ENCODE assay signal across 16 cellular contexts in genomic region chr2:160583823-160584537, GRCh38.
DNase-seq lines count a peak whose midpoint lies in the region; ATAC-seq and TF ChIP-seq lines count a peak whose summit lies in the region.
"Had no signal": no experiment of that assay in that cellular context is flagged by ENCODE, and none has a peak within 500 bp of the region (broad histone marks: within the 10 kb centered on the region; RNA-seq: fewer than 3 reads in every experiment).

No MANE protein-coding gene starts in this region.

- H3K9me3 Mint-ChIP-seq in HFFc6 = no peaks in the 10 kb centered on the region
- H3K9me3 Mint-ChIP-seq in nephron progenitor cell = no peaks in the 10 kb centered on the region
- H3K9me3 Mint-ChIP-seq: stimulated activated naive B cell treated with anti-CD40 and anti-IgM and Interleukin-4, amounts not matched to agents 10 μg/mL and 1 μg/mL and 100 μg/mL, for 72 hours had no signal

- no peak for ATAC-seq in left lung
- ATAC-seq in GM18867 (IDR thresholded peaks at IDR 0.05; ENCODE audit: unreplicated experiment) = no peak
- ATAC-seq in esophagus mucosa = no peak
- ATAC-seq: stimulated activated naive B cell treated with anti-CD40 and anti-IgM and Interleukin-4, amounts not matched to agents 10 μg/mL and 1 μg/mL and 100 μg/mL, for 72 hours had no signal

- no peak overlapping the region for H3K4me2 ChIP-seq in smooth muscle cell
- H3K4me2 ChIP-seq: BLaER1 had no signal

- H3K4me3 Mint-ChIP-seq in HFFc6 (no peak overlapping the region), nephron progenitor cell (no peak overlapping the region)
- H3K4me3 Mint-ChIP-seq: activated CD4-positive, alpha-beta T cell treated with anti-CD3 and anti-CD28 coated beads, Interleukin-2, amount 10 ng/mL, durations not matched to agents 24 days and 14 days; stimulated activated naive B cell treated with anti-CD40 and anti-IgM and Interleukin-4, amounts not matched to agents 10 μg/mL and 1 μg/mL and 100 μg/mL, for 72 hours had no signal

- H2AFZ ChIP-seq in smooth muscle cell (ENCODE audit: low read depth) = peak overlapping the region; percentile 73

- no peak for DNase-seq in HFFc6
- peak; percentile 9 for DNase-seq in astrocyte of the hippocampus (ENCODE audit: low read depth, low spot score)
- DNase-seq in left lung = no peak
- DNase-seq in smooth muscle cell (lab: John Stamatoyannopoulos, UW; ENCODE audit: unreplicated experiment) = no peak
- no peak for DNase-seq in nephron progenitor cell
- DNase-seq in DMS153 treated with DMSO at 0.1 percent for 48 hours (lab: John Stamatoyannopoulos, UW; ENCODE audit: unreplicated experiment) = no peak
- DNase-seq: activated CD4-positive, alpha-beta T cell treated with anti-CD3 and anti-CD28 coated beads, Interleukin-2, amount 10 ng/mL, durations not matched to agents 24 days and 14 days; H7; SIG-M5; small intestine; stimulated activated naive B cell treated with anti-CD40 and anti-IgM and Interleukin-4, amounts not matched to agents 10 μg/mL and 1 μg/mL and 100 μg/mL, for 72 hours; T1000 had no signal

- H4K20me1 ChIP-seq in smooth muscle cell (ENCODE audit: low read depth) = no peaks in the 10 kb centered on the region
- H4K20me1 ChIP-seq: BLaER1 had no signal

- H3K79me2 ChIP-seq in smooth muscle cell (ENCODE audit: low read depth) = no peaks in the 10 kb centered on the region

- H3K27ac ChIP-seq in left lung = peak overlapping the region; percentile 20 to 57
- H3K27ac ChIP-seq in smooth muscle cell (ENCODE audit: low read depth) = no peak overlapping the region
- H3K27ac ChIP-seq: BLaER1, neutrophil had no signal

- H3K4me1 Mint-ChIP-seq in HFFc6 (ENCODE audit: low read depth) = peaks cover 59% of the 10 kb centered on the region
- peaks cover 28% of the 10 kb centered on the region for H3K4me1 Mint-ChIP-seq in nephron progenitor cell
- H3K4me1 Mint-ChIP-seq: stimulated activated naive B cell treated with anti-CD40 and anti-IgM and Interleukin-4, amounts not matched to agents 10 μg/mL and 1 μg/mL and 100 μg/mL, for 72 hours had no signal

- H3K36me3 Mint-ChIP-seq in HFFc6 (ENCODE audit: low read depth) (no peaks in the 10 kb centered on the region), nephron progenitor cell (ENCODE audit: low read depth) (no peaks in the 10 kb centered on the region)
- H3K36me3 Mint-ChIP-seq: stimulated activated naive B cell treated with anti-CD40 and anti-IgM and Interleukin-4, amounts not matched to agents 10 μg/mL and 1 μg/mL and 100 μg/mL, for 72 hours had no signal

- H3K27me3 Mint-ChIP-seq in HFFc6 (ENCODE audit: insufficient read depth) (no peaks in the 10 kb centered on the region), nephron progenitor cell (ENCODE audit: low read depth, poor library complexity) (peaks cover 3% of the 10 kb centered on the region)

- H3K36me3 ChIP-seq in left lung = no peaks in the 10 kb centered on the region
- no peaks in the 10 kb centered on the region for H3K36me3 ChIP-seq in smooth muscle cell (ENCODE audit: low read depth)
- H3K36me3 ChIP-seq: BLaER1, neutrophil had no signal

- H3F3A ChIP-seq in smooth muscle cell (ENCODE audit: low read depth) = no peaks in the 10 kb centered on the region

- H3K27ac Mint-ChIP-seq in HFFc6 = peak overlapping the region; percentile 77; the same call in 1 of the 2 replicates
- H3K27ac Mint-ChIP-seq in nephron progenitor cell = no peak overlapping the region
- H3K27ac Mint-ChIP-seq: activated CD4-positive, alpha-beta T cell treated with anti-CD3 and anti-CD28 coated beads, Interleukin-2, amount 10 ng/mL, durations not matched to agents 24 days and 14 days; stimulated activated naive B cell treated with anti-CD40 and anti-IgM and Interleukin-4, amounts not matched to agents 10 μg/mL and 1 μg/mL and 100 μg/mL, for 72 hours had no signal

- TF ChIP-seq CTCF in HFFc6 (IDR thresholded peaks at IDR 0.05) (no peak), left lung (IDR thresholded peaks at IDR 0.05) (no peak), smooth muscle cell (IDR thresholded peaks at IDR 0.05; ENCODE audit: borderline replicate concordance, insufficient read depth, poor library complexity, severe bottlenecking) (no peak), nephron progenitor cell (IDR thresholded peaks at IDR 0.05) (no peak)

- H3K4me3 ChIP-seq in left lung (no peak overlapping the region), smooth muscle cell (no peak overlapping the region)
- H3K4me3 ChIP-seq: BLaER1 had no signal

- H3K27me3 ChIP-seq in left lung (no peaks in the 10 kb centered on the region), smooth muscle cell (ENCODE audit: low read depth) (no peaks in the 10 kb centered on the region)
- H3K27me3 ChIP-seq: BLaER1, neutrophil had no signal

- H3K9ac ChIP-seq in smooth muscle cell (ENCODE audit: low read depth) = no peak overlapping the region
- H3K9ac ChIP-seq: BLaER1 had no signal

- H3K9me3 ChIP-seq in left lung (no peaks in the 10 kb centered on the region), smooth muscle cell (replicated peaks; ENCODE audit: low read depth) (no peaks in the 10 kb centered on the region)
- H3K9me3 ChIP-seq: BLaER1, neutrophil had no signal

- intact Hi-C loops in left lung (cut with DNase I) = no loop called here

- peaks cover 4 to 12% of the 10 kb centered on the region in 2 donors for H3K4me1 ChIP-seq in left lung
- H3K4me1 ChIP-seq in smooth muscle cell (ENCODE audit: low read depth) = peaks cover 22% of the 10 kb centered on the region
- H3K4me1 ChIP-seq: BLaER1 had no signal

- WGBS in smooth muscle cell (ENCODE audit: low lambda C conversion rate) = 86% methylated on average over 8 of the region's 8 CpGs
